In genomic region chr20:47266847-47267515, GRCh38 we compare ENCODE assay signal across 1 cellular context.
TF ChIP-seq lines count a peak whose summit lies in the region.

No MANE protein-coding gene starts in this region.

TF ChIP-seq in GM23338, 12 proteins besides CTCF, POLR2A, EP300 and RAD21 (continued from another document):
- TF ChIP-seq REST (IDR thresholded peaks at IDR 0.05; ENCODE audit: unreplicated experiment) (no peak), ZNF114 (CRISPR knock-in tag; IDR thresholded peaks at IDR 0.05) (no peak), ETS1 (IDR thresholded peaks at IDR 0.05) (no peak)
